Comparison of ENCODE assay signal across 1 cellular context in the genomic region with DNA sequence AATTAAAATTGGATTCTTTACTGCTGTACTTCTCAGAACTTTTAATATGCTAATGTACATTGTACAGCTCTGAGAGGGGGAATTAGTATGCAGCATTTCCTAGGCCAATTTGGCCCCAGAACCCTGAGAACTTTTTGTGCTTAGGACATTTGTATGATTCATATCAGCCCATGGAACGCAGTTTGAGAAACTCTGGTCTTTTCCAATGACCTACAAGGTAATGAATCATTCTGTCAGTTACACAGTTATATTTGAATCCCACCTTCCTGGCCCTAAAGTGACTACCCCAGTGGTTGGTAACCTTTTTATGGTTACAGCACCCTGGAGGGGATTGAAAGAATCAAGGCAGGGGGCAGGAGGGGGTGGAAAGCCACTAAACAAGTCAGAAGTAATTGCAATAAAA.
TF ChIP-seq lines count a peak whose summit lies in the region.

No MANE protein-coding gene starts in this region.

TF ChIP-seq in K562, 482 proteins besides CTCF, POLR2A, EP300 and RAD21 (continued from another document):
- TF ChIP-seq PBX2 (CRISPR knock-in tag; IDR thresholded peaks at IDR 0.05; ENCODE audit: low read depth) (no peak), PBX2 (tag; conservative IDR thresholded peaks at IDR 0.05; ENCODE audit: low read depth) (0 out of 2 replicates have a peak, but pooled peaks have one; percentile 7), PKNOX1 (IDR thresholded peaks at IDR 0.05) (0 out of 2 replicates have a peak, but pooled peaks have one; percentile 13), HNRNPL (IDR thresholded peaks at IDR 0.05; ENCODE audit: low read depth, low read length) (no peak)
